In genomic region chr7:155755026-155755425, GRCh38 we compare ENCODE assay signal across 17 cellular contexts. TPM values are rescaled to one million over a fixed set of nuclear protein-coding genes. Genes with fewer than 3 reads are reported as not detected.
"Had no signal": no experiment of that assay in that cellular context is flagged by ENCODE, and none has a peak within 500 bp of the region (broad histone marks: within the 10 kb centered on the region; RNA-seq: fewer than 3 reads in every experiment).

No MANE protein-coding gene starts in this region.

- H3K9me3 ChIP-seq: lower lobe of right lung, right lobe of liver, transverse colon had no signal

- DNase-seq: activated CD4-positive, alpha-beta memory T cell treated with anti-CD3 and anti-CD28 coated beads, Interleukin-2, amount 10 ng/mL, durations not matched to agents 7 days and 5 days; activated CD4-positive, alpha-beta T cell treated with anti-CD3 and anti-CD28 coated beads for 36 hours; activated CD8-positive, alpha-beta memory T cell treated with anti-CD3 and anti-CD28 coated beads, Interleukin-2, amount 50 U/mL, for 4 hours; activated naive CD4-positive, alpha-beta T cell treated with anti-CD3 and anti-CD28 coated beads, Interleukin-2, amount 10 ng/mL, durations not matched to agents 7 days and 5 days; amygdala; brain microvascular endothelial cell; dermis blood vessel endothelial cell; lower lobe of right lung; natural killer cell; right lobe of liver; stimulated activated naive B cell treated with anti-CD40 and anti-IgM and Interleukin-4, amounts not matched to agents 10 μg/mL and 1 μg/mL and 100 μg/mL, for 72 hours; T-helper 9 cell; transverse colon had no signal

- H3K27me3 ChIP-seq: brain microvascular endothelial cell, right lobe of liver, transverse colon had no signal

- H3K36me3 ChIP-seq: transverse colon had no signal

- H3K4me3 Mint-ChIP-seq: activated CD4-positive, alpha-beta memory T cell treated with anti-CD3 and anti-CD28 coated beads, Interleukin-2, amount 10 ng/mL, durations not matched to agents 7 days and 5 days; activated CD4-positive, alpha-beta T cell treated with anti-CD3 and anti-CD28 coated beads for 36 hours; activated naive CD4-positive, alpha-beta T cell treated with anti-CD3 and anti-CD28 coated beads, Interleukin-2, amount 10 ng/mL, durations not matched to agents 7 days and 5 days; activated T-helper 1 cell treated with anti-CD3 and anti-CD28 coated beads, Interleukin-12 subunit alpha, Interleukin-12 subunit beta, Interleukin-2, Interleukin-4 antibody, amounts not matched to agents 30 ng/mL and 10 ng/mL and 1 ng/mL, durations not matched to agents 14 hours and 24 hours and 36 hours; natural killer cell; stimulated activated naive B cell treated with anti-CD40 and anti-IgM and Interleukin-4, amounts not matched to agents 10 μg/mL and 1 μg/mL and 100 μg/mL, for 72 hours had no signal

- H3K4me3 ChIP-seq: lower lobe of right lung, right lobe of liver, transverse colon had no signal

- H3K27ac Mint-ChIP-seq: activated CD4-positive, alpha-beta memory T cell treated with anti-CD3 and anti-CD28 coated beads, Interleukin-2, amount 10 ng/mL, durations not matched to agents 7 days and 5 days; activated naive CD4-positive, alpha-beta T cell treated with anti-CD3 and anti-CD28 coated beads, Interleukin-2, amount 10 ng/mL, durations not matched to agents 7 days and 5 days; activated T-helper 1 cell treated with anti-CD3 and anti-CD28 coated beads, Interleukin-12 subunit alpha, Interleukin-12 subunit beta, Interleukin-2, Interleukin-4 antibody, amounts not matched to agents 30 ng/mL and 10 ng/mL and 1 ng/mL, durations not matched to agents 14 hours and 24 hours and 36 hours; progenitor cell of endocrine pancreas; stimulated activated naive B cell treated with anti-CD40 and anti-IgM and Interleukin-4, amounts not matched to agents 10 μg/mL and 1 μg/mL and 100 μg/mL, for 72 hours had no signal

- H3K9me3 Mint-ChIP-seq: activated T-helper 1 cell treated with anti-CD3 and anti-CD28 coated beads, Interleukin-12 subunit alpha, Interleukin-12 subunit beta, Interleukin-2, Interleukin-4 antibody, amounts not matched to agents 30 ng/mL and 10 ng/mL and 1 ng/mL, durations not matched to agents 14 hours and 24 hours and 36 hours; natural killer cell had no signal

- H3K27ac ChIP-seq: brain microvascular endothelial cell, lower lobe of right lung, right lobe of liver had no signal

- ATAC-seq: stimulated activated naive B cell treated with anti-CD40 and anti-IgM and Interleukin-4, amounts not matched to agents 10 μg/mL and 1 μg/mL and 100 μg/mL, for 72 hours had no signal

- H3K27me3 Mint-ChIP-seq: activated CD4-positive, alpha-beta memory T cell treated with anti-CD3 and anti-CD28 coated beads, Interleukin-2, amount 10 ng/mL, durations not matched to agents 7 days and 5 days; activated CD4-positive, alpha-beta T cell treated with anti-CD3 and anti-CD28 coated beads for 36 hours; activated naive CD4-positive, alpha-beta T cell treated with anti-CD3 and anti-CD28 coated beads, Interleukin-2, amount 10 ng/mL, durations not matched to agents 7 days and 5 days; progenitor cell of endocrine pancreas; stimulated activated naive B cell treated with anti-CD40 and anti-IgM and Interleukin-4, amounts not matched to agents 10 μg/mL and 1 μg/mL and 100 μg/mL, for 72 hours had no signal

- H3K36me3 Mint-ChIP-seq: natural killer cell had no signal

RNA-seq across cellular contexts. Expression of gene SHH, which starts 57.2 kb away (rescaled TPM):
- total RNA-seq: activated CD4-positive, alpha-beta memory T cell treated with anti-CD3 and anti-CD28 coated beads, Interleukin-2, amount 10 ng/mL, durations not matched to agents 7 days and 5 days; activated CD4-positive, alpha-beta T cell treated with anti-CD3 and anti-CD28 coated beads for 36 hours; activated T-helper 1 cell treated with anti-CD3 and anti-CD28 coated beads, Interleukin-12 subunit alpha, Interleukin-12 subunit beta, Interleukin-2, Interleukin-4 antibody, amounts not matched to agents 30 ng/mL and 10 ng/mL and 1 ng/mL, durations not matched to agents 14 hours and 24 hours and 36 hours; dermis blood vessel endothelial cell; esophagus mucosa; natural killer cell; subcutaneous adipose tissue had no signal
